Comparison of ENCODE assay signal across 19 cellular contexts in the genomic region with DNA sequence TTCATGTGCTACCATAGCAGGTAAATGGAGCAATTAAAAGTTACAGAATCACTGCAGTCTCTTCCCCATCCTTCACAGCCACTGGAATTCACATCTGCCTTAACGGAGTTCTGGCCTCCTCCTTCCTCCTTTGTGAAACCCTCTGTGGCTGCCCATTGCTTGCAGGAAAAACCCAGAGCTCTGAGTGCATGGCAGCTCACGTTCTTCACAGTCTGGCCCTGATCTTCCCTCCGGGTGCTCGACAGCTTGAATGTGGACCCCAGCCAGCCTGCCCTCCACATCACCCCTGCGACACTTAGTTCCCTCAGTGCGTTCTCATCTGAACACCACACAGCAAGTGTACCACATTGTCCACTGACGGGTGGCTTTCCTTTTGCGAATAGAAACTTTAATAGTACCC.
"Had no signal": no experiment of that assay in that cellular context is flagged by ENCODE, and none has a peak within 500 bp of the region (broad histone marks: within the 10 kb centered on the region; RNA-seq: fewer than 3 reads in every experiment).

No MANE protein-coding gene starts in this region.

- H3K4me3 ChIP-seq: colonic mucosa, gastrocnemius medialis, mucosa of descending colon, psoas muscle, sigmoid colon, testis, tibial artery, upper lobe of left lung had no signal

- H3K9me3 ChIP-seq: colonic mucosa, gastrocnemius medialis, mucosa of descending colon, neutrophil, psoas muscle, sigmoid colon, testis, tibial artery, upper lobe of left lung had no signal

- DNase-seq: colonic mucosa; effector CD8-positive, alpha-beta T cell; endodermal cell; gastrocnemius medialis; head of caudate nucleus; kidney; mucosa of descending colon; naive thymus-derived CD4-positive, alpha-beta T cell; psoas muscle; sigmoid colon; stimulated activated CD4-positive, alpha-beta T cell treated with anti-CD3 and anti-CD28 coated beads, Interleukin-4, amount 100 ng/mL, for 4 hours; stimulated activated naive CD8-positive, alpha-beta T cell treated with anti-CD3 and anti-CD28 coated beads, Interleukin-15, Interleukin-2, amounts not matched to agents 100 U/mL and 50 U/mL, for 24 hours; testis; tibial artery had no signal

- H3K27me3 ChIP-seq: colonic mucosa, sigmoid colon, testis, upper lobe of left lung had no signal

- H3K36me3 ChIP-seq: colonic mucosa, gastrocnemius medialis, neutrophil, sigmoid colon, tibial artery, upper lobe of left lung had no signal

- H3K27ac ChIP-seq: colonic mucosa, epithelial cell of prostate, gastrocnemius medialis, neutrophil, psoas muscle, sigmoid colon, tibial artery, upper lobe of left lung had no signal

- ATAC-seq: gastrocnemius medialis; left lobe of liver; naive thymus-derived CD4-positive, alpha-beta T cell; psoas muscle; stimulated activated memory B cell treated with anti-CD40 and anti-IgM and Interleukin-4, amounts not matched to agents 10 μg/mL and 1 μg/mL and 100 μg/mL, for 72 hours; stimulated activated naive CD8-positive, alpha-beta T cell treated with anti-CD3 and anti-CD28 coated beads, Interleukin-15, Interleukin-2, amounts not matched to agents 100 U/mL and 50 U/mL, for 24 hours had no signal

- H3K4me1 ChIP-seq: colonic mucosa, gastrocnemius medialis, psoas muscle, sigmoid colon, tibial artery, upper lobe of left lung had no signal
